Comparison of ENCODE assay signal across 19 cellular contexts in genomic region chr6:67790569-67790968, GRCh38.
DNase-seq lines count a peak whose midpoint lies in the region; ATAC-seq and TF ChIP-seq lines count a peak whose summit lies in the region.
"Had no signal": no experiment of that assay in that cellular context is flagged by ENCODE, and none has a peak within 500 bp of the region (broad histone marks: within the 10 kb centered on the region; RNA-seq: fewer than 3 reads in every experiment).

No MANE protein-coding gene starts in this region.

- peaks cover 14% of the 10 kb centered on the region; the same call in 1 of the 2 replicates for H3K4me1 ChIP-seq in BE2C
- H3K4me1 ChIP-seq: BLaER1 treated with 17β-estradiol and CSF1 and Interleukin-3, amounts not matched to agents 10 nM and 100 nM; HAP-1 had no signal

- no peak for TF ChIP-seq CTCF in BE2C (IDR thresholded peaks at IDR 0.05; ENCODE audit: low read depth, low read length)
- no peak for TF ChIP-seq CTCF in SU-DHL-6 (IDR thresholded peaks at IDR 0.05; ENCODE audit: insufficient read depth, low read length, poor library complexity, severe bottlenecking)

- peak overlapping the region; percentile 70 for H2AFZ ChIP-seq in SU-DHL-6 (ENCODE audit: low read depth, low read length, severe bottlenecking)

- no peak for ATAC-seq in stimulated activated naive CD8-positive, alpha-beta T cell treated with anti-CD3 and anti-CD28 coated beads, Interleukin-15, amount 100 ng/mL, for 72 hours
- ATAC-seq in T-helper 17 cell = no peak

- H3K27me3 ChIP-seq in BE2C = no peaks in the 10 kb centered on the region
- no peaks in the 10 kb centered on the region for H3K27me3 ChIP-seq in SU-DHL-6 (ENCODE audit: low read length)
- H3K27me3 ChIP-seq: BLaER1 treated with 17β-estradiol and CSF1 and Interleukin-3, amounts not matched to agents 10 nM and 100 nM had no signal

- H4K20me1 ChIP-seq in SU-DHL-6 (ENCODE audit: low read depth, low read length) = no peaks in the 10 kb centered on the region
- H4K20me1 ChIP-seq: BLaER1 treated with 17β-estradiol and CSF1 and Interleukin-3, amounts not matched to agents 10 nM and 100 nM had no signal

- no peaks in the 10 kb centered on the region for H3F3A ChIP-seq in SU-DHL-6 (ENCODE audit: insufficient read depth)

- no peak overlapping the region for H3K27ac Mint-ChIP-seq in stimulated activated naive CD8-positive, alpha-beta T cell treated with anti-CD3 and anti-CD28 coated beads, Interleukin-15, amount 100 ng/mL, for 72 hours
- H3K27ac Mint-ChIP-seq in T-helper 17 cell = no peak overlapping the region
- H3K27ac Mint-ChIP-seq: B cell; CD14-positive monocyte; CD4-positive, alpha-beta T cell; CD8-positive, alpha-beta memory T cell; HFFc6 had no signal

- H3K36me3 Mint-ChIP-seq in T-helper 17 cell (ENCODE audit: low read depth) = no peaks in the 10 kb centered on the region
- H3K36me3 Mint-ChIP-seq: CD14-positive monocyte; CD8-positive, alpha-beta memory T cell had no signal

- H3K79me2 ChIP-seq in SU-DHL-6 (ENCODE audit: insufficient read depth, low read length) = no peaks in the 10 kb centered on the region

- no peaks in the 10 kb centered on the region for H3K9me3 ChIP-seq in BE2C
- no peaks in the 10 kb centered on the region for H3K9me3 ChIP-seq in SK-N-MC (ENCODE audit: low read depth, low read length)
- no peaks in the 10 kb centered on the region for H3K9me3 ChIP-seq in SU-DHL-6 (ENCODE audit: insufficient read depth, low read length)
- H3K9me3 ChIP-seq in T-helper 17 cell (ENCODE audit: control insufficient read depth, low read length, poor library complexity, severe bottlenecking) = no peaks in the 10 kb centered on the region
- H3K9me3 ChIP-seq: HAP-1 had no signal

- H3K4me3 Mint-ChIP-seq in stimulated activated naive CD8-positive, alpha-beta T cell treated with anti-CD3 and anti-CD28 coated beads, Interleukin-15, amount 100 ng/mL, for 72 hours = no peak overlapping the region
- H3K4me3 Mint-ChIP-seq in T-helper 17 cell = no peak overlapping the region
- H3K4me3 Mint-ChIP-seq: B cell; CD14-positive monocyte; CD4-positive, alpha-beta T cell; CD8-positive, alpha-beta memory T cell; HFFc6 had no signal

- H3K9ac ChIP-seq in SK-N-MC (ENCODE audit: insufficient read length) (no peak overlapping the region), SU-DHL-6 (ENCODE audit: low read length) (no peak overlapping the region)
- H3K9ac ChIP-seq: BLaER1 treated with 17β-estradiol and CSF1 and Interleukin-3, amounts not matched to agents 10 nM and 100 nM had no signal

- no peaks in the 10 kb centered on the region for H3K36me3 ChIP-seq in BE2C
- H3K36me3 ChIP-seq in SK-N-MC (ENCODE audit: insufficient read depth, low read length) = no peaks in the 10 kb centered on the region
- H3K36me3 ChIP-seq in SU-DHL-6 (ENCODE audit: low read length) = no peaks in the 10 kb centered on the region
- H3K36me3 ChIP-seq: BLaER1 treated with 17β-estradiol and CSF1 and Interleukin-3, amounts not matched to agents 10 nM and 100 nM; HAP-1 had no signal

- H3K4me1 Mint-ChIP-seq in stimulated activated naive CD8-positive, alpha-beta T cell treated with anti-CD3 and anti-CD28 coated beads, Interleukin-15, amount 100 ng/mL, for 72 hours = no peaks in the 10 kb centered on the region
- H3K4me1 Mint-ChIP-seq in T-helper 17 cell = no peaks in the 10 kb centered on the region
- H3K4me1 Mint-ChIP-seq: B cell; CD14-positive monocyte; CD8-positive, alpha-beta memory T cell had no signal

- no peaks in the 10 kb centered on the region for H3K27me3 Mint-ChIP-seq in stimulated activated naive CD8-positive, alpha-beta T cell treated with anti-CD3 and anti-CD28 coated beads, Interleukin-15, amount 100 ng/mL, for 72 hours
- no peaks in the 10 kb centered on the region for H3K27me3 Mint-ChIP-seq in T-helper 17 cell
- H3K27me3 Mint-ChIP-seq: B cell; CD4-positive, alpha-beta T cell; CD8-positive, alpha-beta memory T cell had no signal

- H3K27ac ChIP-seq in SK-N-MC (peak overlapping the region; percentile 64; the same call in 1 of the 2 replicates), SU-DHL-6 (ENCODE audit: low read depth, low read length) (no peak overlapping the region)
- H3K27ac ChIP-seq: 22Rv1; BLaER1 treated with 17β-estradiol and CSF1 and Interleukin-3, amounts not matched to agents 10 nM and 100 nM had no signal

- DNase-seq in BE2C (peak; percentile 39), SK-N-MC (ENCODE audit: low read depth, low spot score) (no peak), T-helper 17 cell (no peak)
- DNase-seq in stimulated activated naive CD4-positive, alpha-beta T cell (lab: John Stamatoyannopoulos, UW) = no peak
- DNase-seq in stimulated activated naive CD8-positive, alpha-beta T cell treated with anti-CD3 and anti-CD28 coated beads, Interleukin-15, amount 100 ng/mL, for 72 hours = no peak
- DNase-seq: CD4-positive, alpha-beta T cell; CD8-positive, alpha-beta memory T cell; DMS 273 treated with DMSO at 0.1 percent for 48 hours; DMS79; EL; GDM1; GOT3; HFFc6 had no signal

- H3K4me2 ChIP-seq in SU-DHL-6 (ENCODE audit: low read depth, low read length, poor library complexity, severe bottlenecking) = peak overlapping the region; percentile 34
- H3K4me2 ChIP-seq: BLaER1 treated with 17β-estradiol and CSF1 and Interleukin-3, amounts not matched to agents 10 nM and 100 nM had no signal

- H3K9me2 ChIP-seq in SU-DHL-6 (replicated peaks; ENCODE audit: insufficient read depth, low read length) = no peaks in the 10 kb centered on the region

- H3K9me3 Mint-ChIP-seq in stimulated activated naive CD8-positive, alpha-beta T cell treated with anti-CD3 and anti-CD28 coated beads, Interleukin-15, amount 100 ng/mL, for 72 hours = peaks cover 4 to 14% of the 10 kb centered on the region in 2 donors

- peak overlapping the region; percentile 0; the same call in 1 of the 2 replicates for H3K4me3 ChIP-seq in BE2C (ENCODE audit: low read depth, low read length)
- H3K4me3 ChIP-seq in SK-N-MC = no peak overlapping the region
- no peak overlapping the region for H3K4me3 ChIP-seq in SU-DHL-6 (ENCODE audit: insufficient read depth, low read length, poor library complexity, severe bottlenecking)
- H3K4me3 ChIP-seq: BLaER1 treated with 17β-estradiol and CSF1 and Interleukin-3, amounts not matched to agents 10 nM and 100 nM; HAP-1 had no signal
